In genomic region chr3:13892304-13892703, GRCh38 we compare ENCODE assay signal across 17 cellular contexts. TPM values are rescaled to one million over a fixed set of nuclear protein-coding genes. Genes with fewer than 3 reads are reported as not detected.
DNase-seq lines count a peak whose midpoint lies in the region; ATAC-seq, FAIRE-seq and TF ChIP-seq lines count a peak whose summit lies in the region.
"Had no signal": no experiment of that assay in that cellular context is flagged by ENCODE, and none has a peak within 500 bp of the region (broad histone marks: within the 10 kb centered on the region; RNA-seq: fewer than 3 reads in every experiment).

No MANE protein-coding gene starts in this region.

- H3K56ac ChIP-seq in H1 (replicated peaks; ENCODE audit: insufficient read length, low read depth, low read length): no peak overlapping the region

- 91% methylated on average over 2 of the region's 2 CpGs for WGBS in mammary epithelial cell (ENCODE audit: low coverage, missing lambda C conversion rate)
- 81% methylated on average over 2 of the region's 2 CpGs; no CpG with 5 or more reads in 1 of the 2 experiments for WGBS in H1 (ENCODE audit: extremely low coverage in 1 of 2, insufficient coverage in 1 of 2, insufficient read length in 1 of 2, insufficient replicate concordance in 2 of 2, low coverage in 1 of 2, low lambda C conversion rate in 2 of 2, missing lambda C conversion rate in 1 of 2), 2 experiments

- intact Hi-C loops in mammary epithelial cell (cut with micrococcal nuclease) (loop anchor here (10.0 kb wide), 1 partner anchor 282 kb away; the partner anchor contains the start of genes LSM3 and XPC), MCF 10A (cut with micrococcal nuclease) (loop anchor here (10.0 kb wide), 1 partner anchor 652 kb away; the partner anchor contains the start of gene GRIP2)

- no peak overlapping the region for H3K27ac Mint-ChIP-seq in MCF 10A (ENCODE audit: low read depth, unreplicated experiment)
- no peak overlapping the region for H3K27ac Mint-ChIP-seq in type B pancreatic cell

- no peaks in the 10 kb centered on the region for H3K27me3 ChIP-seq in mammary epithelial cell (ENCODE audit: insufficient read depth, low read length)
- no peaks in the 10 kb centered on the region for H3K27me3 ChIP-seq in RWPE2 (ENCODE audit: insufficient read depth, poor library complexity, severe bottlenecking)
- peaks cover 8 to 24% (median 20%) of the 10 kb centered on the region in 4 experiments for H3K27me3 ChIP-seq in H1 (replicated peaks in 1 of 4; ENCODE audit: control insufficient read depth in 3 of 4, extremely low read depth in 1 of 4, insufficient read depth in 3 of 4, low read length in 3 of 4)

- ATAC-seq in RWPE2 (ENCODE audit: low read depth): no peak
- ATAC-seq in GM19023 (IDR thresholded peaks at IDR 0.05; ENCODE audit: unreplicated experiment): no peak

- H3K79me2 ChIP-seq in mammary epithelial cell (ENCODE audit: insufficient read depth, low read length) (no peaks in the 10 kb centered on the region), H1 (ENCODE audit: control insufficient read depth in 1 of 2, insufficient read depth in 2 of 2, low read length in 2 of 2) (no peaks in the 10 kb centered on the region)

- H3K9me3 Mint-ChIP-seq in MCF 10A (ENCODE audit: unreplicated experiment): no peaks in the 10 kb centered on the region
- no peaks in the 10 kb centered on the region for H3K9me3 Mint-ChIP-seq in type B pancreatic cell
- H3K9me3 Mint-ChIP-seq: CD8-positive, alpha-beta memory T cell had no signal

- no peak overlapping the region for H3K4me3 Mint-ChIP-seq in MCF 10A (ENCODE audit: unreplicated experiment)
- H3K4me3 Mint-ChIP-seq in type B pancreatic cell: no peak overlapping the region
- H3K4me3 Mint-ChIP-seq: CD8-positive, alpha-beta memory T cell had no signal

- H4K91ac ChIP-seq in H1 (replicated peaks; ENCODE audit: insufficient read length, low read length): no peak overlapping the region

- H3K9ac ChIP-seq in mammary epithelial cell (ENCODE audit: insufficient read depth, low read length) (no peak overlapping the region), H1 (replicated peaks in 1 of 4; ENCODE audit: extremely low read depth in 1 of 4, low read depth in 3 of 4, low read length in 3 of 4) (no peak overlapping the region)

- H3K14ac ChIP-seq in H1 (ENCODE audit: insufficient read length): no peak overlapping the region

- H2BK120ac ChIP-seq in H1 (replicated peaks; ENCODE audit: low read depth, low read length): no peak overlapping the region

- no peak overlapping the region for H4K5ac ChIP-seq in H1 (ENCODE audit: insufficient read length, low read depth, low read length)

- H4K20me1 ChIP-seq in mammary epithelial cell (ENCODE audit: insufficient read depth, low read length): no peaks in the 10 kb centered on the region
- peaks cover 0 to 2% of the 10 kb centered on the region in 2 experiments for H4K20me1 ChIP-seq in H1 (replicated peaks in 1 of 2; ENCODE audit: control insufficient read depth in 1 of 2, insufficient read depth in 2 of 2, low read length in 2 of 2)

- dilution Hi-C loops in mammary epithelial cell (cut with HindIII; ENCODE audit: low sequenced_read_pairs): no loop called here

- H2BK15ac ChIP-seq in H1 (ENCODE audit: low read length): peak overlapping the region; percentile 75; the same call in 1 of the 2 replicates

- no peak overlapping the region for H3K18ac ChIP-seq in H1 (ENCODE audit: extremely low read depth, low read length)

- no peak overlapping the region for H3K23ac ChIP-seq in H1 (ENCODE audit: insufficient read length)

- no peaks in the 10 kb centered on the region for H3K9me3 ChIP-seq in mammary epithelial cell (replicated peaks; ENCODE audit: insufficient read depth, low read length)
- no peaks in the 10 kb centered on the region for H3K9me3 ChIP-seq in RWPE2 (ENCODE audit: severe bottlenecking)
- H3K9me3 ChIP-seq in H1 (ENCODE audit: insufficient read depth in 2 of 2, low read depth in 1 of 2, low read length in 1 of 2): 0 out of 4 replicates have a peak, but pooled peaks cover 0 to 3% of the 10 kb centered on the region in 2 experiments
- H3K9me3 ChIP-seq: BE2C, HAP-1 had no signal

- in situ Hi-C loops in mammary epithelial cell (cut with MboI; ENCODE audit: low sequenced_read_pairs in 2 of 2): loop anchor here (10.0 kb wide), 2 partner anchors 222 to 572 kb away; no protein-coding TSS in a partner anchor

- TF ChIP-seq CTCF in mammary epithelial cell (conservative IDR thresholded peaks at IDR 0.05 in 1 of 2, IDR thresholded peaks at IDR 0.05 in 1 of 2; ENCODE audit: extremely low read depth in 1 of 2, insufficient read depth in 1 of 2, low read depth in 1 of 2, low read length in 2 of 2) (no peak), MCF 10A (IDR thresholded peaks at IDR 0.05; ENCODE audit: unreplicated experiment) (no peak), RWPE2 (IDR thresholded peaks at IDR 0.05; ENCODE audit: poor library complexity, severe bottlenecking) (no peak), H1 (IDR thresholded peaks at IDR 0.05; ENCODE audit: control extremely low read depth in 1 of 3, insufficient read depth in 1 of 3, low read depth in 1 of 3, low read length in 3 of 3) (no peak), type B pancreatic cell (conservative IDR thresholded peaks at IDR 0.05) (no peak)

- no peak overlapping the region for H3K4ac ChIP-seq in H1 (replicated peaks; ENCODE audit: insufficient read length, low read depth, low read length)

- H3K27me3 Mint-ChIP-seq in MCF 10A (ENCODE audit: insufficient read depth, unreplicated experiment) (no peaks in the 10 kb centered on the region), type B pancreatic cell (peaks cover 41% of the 10 kb centered on the region)
- H3K27me3 Mint-ChIP-seq: CD8-positive, alpha-beta memory T cell had no signal

- TF ChIP-seq RAD21 in H1 (IDR thresholded peaks at IDR 0.05 in 1 of 2, conservative IDR thresholded peaks at IDR 0.05 in 1 of 2; ENCODE audit: low read depth in 2 of 2, low read length in 2 of 2): no peak

- FAIRE-seq in H1 (lab: Jason Lieb, UNC): no peak
- FAIRE-seq: D721Med had no signal

- TF ChIP-seq POLR2A in H1 (IDR thresholded peaks at IDR 0.05; ENCODE audit: control extremely low read depth in 1 of 2, low read depth in 2 of 2, low read length in 2 of 2): no peak

- no peak for TF ChIP-seq EP300 in H1 (IDR thresholded peaks at IDR 0.05; ENCODE audit: borderline replicate concordance in 1 of 2, low read depth in 2 of 2, low read length in 2 of 2)

- H3K4me3 ChIP-seq in mammary epithelial cell (replicated peaks in 1 of 3; ENCODE audit: insufficient read depth in 1 of 3, low read depth in 2 of 3, low read length in 3 of 3) (no peak overlapping the region), RWPE2 (ENCODE audit: severe bottlenecking) (no peak overlapping the region), H1 (ENCODE audit: extremely low read depth in 1 of 4, insufficient read depth in 2 of 4, low read depth in 3 of 4, low read length in 4 of 4) (no peak overlapping the region)
- H3K4me3 ChIP-seq: HAP-1 had no signal

- H4K8ac ChIP-seq in H1 (ENCODE audit: extremely low read depth, insufficient read depth, low read length): no peak overlapping the region

- BruUV-seq in mammary epithelial cell (replicated peaks; lab: Mats Ljungman, UMichigan) (no TSS peak), MCF 10A (replicated peaks; lab: Mats Ljungman, UMichigan) (no TSS peak)

- POLR2A ChIA-PET in MCF 10A (lab: Yijun Ruan, JAX): interaction anchor here (0.9 kb wide), 1 partner anchor 232 kb away, joined by 3 read pairs; the partner anchor contains the start of genes CHCHD4 and TMEM43
- POLR2A ChIA-PET in H1 (lab: Charles Lee; ENCODE audit: partially characterized antibody): no interaction called here

- H2AFZ ChIP-seq in mammary epithelial cell (ENCODE audit: low read depth, low read length): peak overlapping the region; percentile 88
- peak overlapping the region; percentile 41; the same call in 1 of the 2 replicates for H2AFZ ChIP-seq in H1 (ENCODE audit: low read length)

- H2AK5ac ChIP-seq in H1 (ENCODE audit: low read depth, low read length): no peak overlapping the region

- no peak overlapping the region for H2BK20ac ChIP-seq in H1 (ENCODE audit: low read length)

- H3K27ac ChIP-seq in mammary epithelial cell (ENCODE audit: insufficient read depth, low read depth, low read length): no peak overlapping the region
- peak overlapping the region; percentile 59 for H3K27ac ChIP-seq in RWPE2 (ENCODE audit: poor library complexity, severe bottlenecking)
- H3K27ac ChIP-seq in H1 (ENCODE audit: low read depth, low read length): no peak overlapping the region

- DNase-seq in mammary epithelial cell: no peak
- no peak for DNase-seq in MCF 10A (ENCODE audit: unreplicated experiment)
- no peak for DNase-seq in RWPE2 (ENCODE audit: low spot score)
- no peak for DNase-seq in H1 (ENCODE audit: low read depth in 1 of 2, low spot score in 2 of 2)
- peak; percentile 63 for DNase-seq in type B pancreatic cell (ENCODE audit: extremely low spot score, unreplicated experiment)
- no peak for DNase-seq in A172 (ENCODE audit: low spot score)
- no peak for DNase-seq in mucosa of gallbladder (ENCODE audit: low spot score)
- DNase-seq: BE2C, DMS79, KBM-7, NCI-H1436, NCI-H446 treated with DMSO at 0.1 percent for 48 hours had no signal

- H3K4me1 ChIP-seq in mammary epithelial cell (ENCODE audit: insufficient read depth, low read length) (peaks cover 34% of the 10 kb centered on the region), RWPE2 (ENCODE audit: insufficient read depth, poor library complexity, severe bottlenecking) (peaks cover 20% of the 10 kb centered on the region), H1 (replicated peaks in 1 of 4; ENCODE audit: control insufficient read depth in 3 of 4, insufficient read depth in 4 of 4, low read length in 3 of 4) (peaks cover 0 to 13% (median 8%) of the 10 kb centered on the region in 4 experiments; a peak in 4 of 7 replicates)
- H3K4me1 ChIP-seq: BE2C had no signal

- H3K4me2 ChIP-seq in mammary epithelial cell (ENCODE audit: insufficient read depth, low read depth, low read length) (no peak overlapping the region), H1 (ENCODE audit: insufficient read depth in 1 of 2, low read depth in 2 of 2, low read length in 2 of 2) (no peak overlapping the region)

- H3K36me3 Mint-ChIP-seq in MCF 10A (ENCODE audit: insufficient read depth, unreplicated experiment): peaks cover 7% of the 10 kb centered on the region
- no peaks in the 10 kb centered on the region for H3K36me3 Mint-ChIP-seq in type B pancreatic cell

- peaks cover 9% of the 10 kb centered on the region for H3K4me1 Mint-ChIP-seq in MCF 10A (ENCODE audit: insufficient read depth, unreplicated experiment)
- peaks cover 4% of the 10 kb centered on the region for H3K4me1 Mint-ChIP-seq in type B pancreatic cell (ENCODE audit: unreplicated experiment)

- CTCF ChIA-PET in mammary epithelial cell (lab: Charles Lee; ENCODE audit: low non-redundant PET) (no interaction called here), MCF 10A (lab: Yijun Ruan, JAX) (interaction anchor here (0.6 to 14.2 kb wide), 3 partner anchors 237 to 808 kb away, joined by 3 to 597 read pairs (median 3); no protein-coding TSS in a partner anchor), H1 (lab: Charles Lee; ENCODE audit: partially characterized antibody) (interaction anchor here (0.6 to 19.2 kb wide), 6 partner anchors 9 to 1247 kb away, joined by 3 to 765 read pairs (median 5); no protein-coding TSS in a partner anchor)

- H3K79me1 ChIP-seq in H1 (ENCODE audit: low read depth, low read length): no peaks in the 10 kb centered on the region

- no peak overlapping the region for H2BK12ac ChIP-seq in H1 (ENCODE audit: low read depth, low read length)

- peaks cover 8% of the 10 kb centered on the region; the same call in 1 of the 2 replicates for H3K23me2 ChIP-seq in H1 (ENCODE audit: low read depth, low read length)

- H2BK5ac ChIP-seq in H1 (ENCODE audit: low read depth, low read length): no peak overlapping the region

- no peaks in the 10 kb centered on the region for H3K36me3 ChIP-seq in mammary epithelial cell (ENCODE audit: insufficient read depth, low read length)
- no peaks in the 10 kb centered on the region for H3K36me3 ChIP-seq in RWPE2 (ENCODE audit: low read depth)
- no peaks in the 10 kb centered on the region for H3K36me3 ChIP-seq in H1 (ENCODE audit: control insufficient read depth in 2 of 4, insufficient read depth in 4 of 4, low read length in 3 of 4)
- H3K36me3 ChIP-seq: BE2C, HAP-1 had no signal

RNA-seq across cellular contexts. Expression of gene WNT7A, which starts 12.4 kb away (rescaled TPM):
- 10 to 100 TPM in 1 of 2 donors, under 1 TPM in 1; 0.67 to 19.9 TPM for total RNA-seq in mammary epithelial cell
- 11.1 TPM for polyA plus RNA-seq in mammary epithelial cell
- 27.6 TPM for polyA minus RNA-seq in mammary epithelial cell
- total RNA-seq in MCF 10A (2022): 0.47 and 0.61 TPM in 2 replicates
- not detected in 2 replicates for total RNA-seq in H1 (2021; fragmentation: NEBNext Ultra II Directional; extraction: Animal tissue kit (Norgen Biotek cat#: 25700))
- 0.02 and 0.11 TPM in 2 replicates for polyA plus RNA-seq in H1 (2011; rRNA removed)
- 0.04 TPM for polyA plus RNA-seq in H1 (2011; cell fraction: cytosol; rRNA removed)
- polyA plus RNA-seq in H1 (2011; cell fraction: nucleus; rRNA removed): 0.10 TPM
- not detected in 4 replicates for polyA plus RNA-seq in H1 (2012, experiment 1 of 2)
- polyA plus RNA-seq in H1 (2012, experiment 2 of 2): not detected
- 0.02 TPM for polyA plus RNA-seq in H1 (2013, experiment 1 of 2)
- 0.04 TPM for polyA plus RNA-seq in H1 (2013, experiment 2 of 2)
- polyA minus RNA-seq in H1 (2011; rRNA and poly(A)+ RNA removed): 0.06 TPM in 1 of 2 replicates, not detected in the other
- polyA minus RNA-seq in H1 (2011; cell fraction: cytosol; rRNA and poly(A)+ RNA removed): not detected
- not detected for polyA minus RNA-seq in H1 (2011; cell fraction: nucleus; rRNA and poly(A)+ RNA removed)
- 3.4 and 15.1 TPM in 2 replicates for total RNA-seq in type B pancreatic cell (ENCODE audit: low replicate concordance)
- not detected in 2 replicates for total RNA-seq in A172 (2014; rRNA removed; shearing (Covaris generic))
- total RNA-seq in mucosa of gallbladder: 4.7 TPM
- total RNA-seq: SK-MEL-5 had no signal
